Comparison of ENCODE assay signal across 1 cellular context in the genomic region with DNA sequence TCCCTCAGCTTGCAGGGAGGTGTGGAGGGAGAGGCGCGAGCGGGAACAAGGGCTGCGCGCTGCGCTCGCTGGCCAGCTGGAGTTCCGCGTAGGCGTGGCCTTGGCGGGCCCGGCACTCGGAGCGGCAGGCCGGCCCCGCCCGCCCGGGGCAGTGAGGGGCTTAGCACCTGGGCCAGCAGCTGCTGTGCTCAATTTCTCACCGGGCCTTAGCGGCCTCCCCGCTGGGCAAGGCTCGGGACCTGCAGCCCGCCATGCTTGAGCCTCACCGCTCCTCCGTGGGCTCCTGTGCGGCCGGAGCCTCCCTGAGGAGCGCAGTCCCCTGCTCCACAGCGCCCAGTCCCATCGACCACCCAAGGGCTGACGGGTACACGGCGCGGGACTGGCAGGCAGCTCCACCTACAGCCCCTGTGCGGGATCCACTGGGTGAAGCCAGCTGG.
TF ChIP-seq lines count a peak whose summit lies in the region.

No MANE protein-coding gene starts in this region.

TF ChIP-seq in K562, 482 proteins besides CTCF, POLR2A, EP300 and RAD21 (continued from another document):
- TF ChIP-seq, protein P1, sequence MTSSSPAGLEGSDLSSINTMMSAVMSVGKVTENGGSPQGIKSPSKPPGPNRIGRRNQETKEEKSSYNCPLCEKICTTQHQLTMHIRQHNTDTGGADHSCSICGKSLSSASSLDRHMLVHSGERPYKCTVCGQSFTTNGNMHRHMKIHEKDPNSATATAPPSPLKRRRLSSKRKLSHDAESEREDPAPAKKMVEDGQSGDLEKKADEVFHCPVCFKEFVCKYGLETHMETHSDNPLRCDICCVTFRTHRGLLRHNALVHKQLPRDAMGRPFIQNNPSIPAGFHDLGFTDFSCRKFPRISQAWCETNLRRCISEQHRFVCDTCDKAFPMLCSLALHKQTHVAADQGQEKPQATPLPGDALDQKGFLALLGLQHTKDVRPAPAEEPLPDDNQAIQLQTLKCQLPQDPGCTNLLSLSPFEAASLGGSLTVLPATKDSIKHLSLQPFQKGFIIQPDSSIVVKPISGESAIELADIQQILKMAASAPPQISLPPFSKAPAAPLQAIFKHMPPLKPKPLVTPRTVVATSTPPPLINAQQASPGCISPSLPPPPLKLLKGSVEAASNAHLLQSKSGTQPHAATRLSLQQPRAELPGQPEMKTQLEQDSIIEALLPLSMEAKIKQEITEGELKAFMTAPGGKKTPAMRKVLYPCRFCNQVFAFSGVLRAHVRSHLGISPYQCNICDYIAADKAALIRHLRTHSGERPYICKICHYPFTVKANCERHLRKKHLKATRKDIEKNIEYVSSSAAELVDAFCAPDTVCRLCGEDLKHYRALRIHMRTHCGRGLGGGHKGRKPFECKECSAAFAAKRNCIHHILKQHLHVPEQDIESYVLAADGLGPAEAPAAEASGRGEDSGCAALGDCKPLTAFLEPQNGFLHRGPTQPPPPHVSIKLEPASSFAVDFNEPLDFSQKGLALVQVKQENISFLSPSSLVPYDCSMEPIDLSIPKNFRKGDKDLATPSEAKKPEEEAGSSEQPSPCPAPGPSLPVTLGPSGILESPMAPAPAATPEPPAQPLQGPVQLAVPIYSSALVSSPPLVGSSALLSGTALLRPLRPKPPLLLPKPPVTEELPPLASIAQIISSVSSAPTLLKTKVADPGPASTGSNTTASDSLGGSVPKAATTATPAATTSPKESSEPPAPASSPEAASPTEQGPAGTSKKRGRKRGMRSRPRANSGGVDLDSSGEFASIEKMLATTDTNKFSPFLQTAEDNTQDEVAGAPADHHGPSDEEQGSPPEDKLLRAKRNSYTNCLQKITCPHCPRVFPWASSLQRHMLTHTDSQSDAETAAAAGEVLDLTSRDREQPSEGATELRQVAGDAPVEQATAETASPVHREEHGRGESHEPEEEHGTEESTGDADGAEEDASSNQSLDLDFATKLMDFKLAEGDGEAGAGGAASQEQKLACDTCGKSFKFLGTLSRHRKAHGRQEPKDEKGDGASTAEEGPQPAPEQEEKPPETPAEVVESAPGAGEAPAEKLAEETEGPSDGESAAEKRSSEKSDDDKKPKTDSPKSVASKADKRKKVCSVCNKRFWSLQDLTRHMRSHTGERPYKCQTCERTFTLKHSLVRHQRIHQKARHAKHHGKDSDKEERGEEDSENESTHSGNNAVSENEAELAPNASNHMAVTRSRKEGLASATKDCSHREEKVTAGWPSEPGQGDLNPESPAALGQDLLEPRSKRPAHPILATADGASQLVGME (CRISPR knock-in tag; IDR thresholded peaks at IDR 0.05), result no peak
TF ChIP-seq in K562: peak in this region for 4.
